Comparison of ENCODE assay signal across 11 cellular contexts in genomic region chr7:112207765-112208164, GRCh38. TPM values are rescaled to one million over a fixed set of nuclear protein-coding genes. Genes with fewer than 3 reads are reported as not detected.
DNase-seq lines count a peak whose midpoint lies in the region; ATAC-seq, FAIRE-seq and TF ChIP-seq lines count a peak whose summit lies in the region.
"Had no signal": no experiment of that assay in that cellular context is flagged by ENCODE, and none has a peak within 500 bp of the region (broad histone marks: within the 10 kb centered on the region; RNA-seq: fewer than 3 reads in every experiment).

No MANE protein-coding gene starts in this region.

- no peaks in the 10 kb centered on the region; the same call in 2 of the 3 replicates for H3K36me3 Mint-ChIP-seq in GM23338 (ENCODE audit: low read depth)
- H3K36me3 Mint-ChIP-seq in activated T-helper 1 cell treated with anti-CD3 and anti-CD28 coated beads, Interleukin-12 subunit alpha, Interleukin-12 subunit beta, Interleukin-2, Interleukin-4 antibody, amounts not matched to agents 30 ng/mL and 10 ng/mL and 1 ng/mL, durations not matched to agents 14 hours and 24 hours and 36 hours (ENCODE audit: low read depth), result peaks cover 1% of the 10 kb centered on the region

- H4K20me1 ChIP-seq in GM23338 (replicated peaks; ENCODE audit: insufficient read depth) (peaks cover 23% of the 10 kb centered on the region), HepG2 (ENCODE audit: insufficient read depth, low read length) (no peaks in the 10 kb centered on the region)

- peak overlapping the region; percentile 87 for H3K9ac ChIP-seq in HepG2 (ENCODE audit: insufficient read depth, low read depth, low read length)

- H2AFZ ChIP-seq in GM23338 (no peak overlapping the region), HepG2 (ENCODE audit: low read length) (no peak overlapping the region)

- peak overlapping the region; percentile 99 for H3K4me3 Mint-ChIP-seq in GM23338
- H3K4me3 Mint-ChIP-seq in activated T-helper 1 cell treated with anti-CD3 and anti-CD28 coated beads, Interleukin-12 subunit alpha, Interleukin-12 subunit beta, Interleukin-2, Interleukin-4 antibody, amounts not matched to agents 30 ng/mL and 10 ng/mL and 1 ng/mL, durations not matched to agents 14 hours and 24 hours and 36 hours, result peak overlapping the region; percentile 100

- H3K36me3 ChIP-seq in GM23338 (ENCODE audit: insufficient read depth) (no peaks in the 10 kb centered on the region), HepG2 (replicated peaks in 1 of 2; ENCODE audit: control insufficient read depth in 1 of 2, insufficient read depth in 2 of 2, low read length in 2 of 2) (no peaks in the 10 kb centered on the region)

- H3K27ac ChIP-seq in A549, result peak overlapping the region in 1 of 2 experiments; percentile 77; a peak in 1 of 6 replicates
- H3K27ac ChIP-seq in GM23338 (ENCODE audit: low read depth), result no peak overlapping the region
- H3K27ac ChIP-seq in HepG2 (ENCODE audit: extremely low read length, insufficient read depth, low read length), result peak overlapping the region; percentile 83

- TF ChIP-seq CTCF in A549 (IDR thresholded peaks at IDR 0.05), result no peak
- no peak for TF ChIP-seq CTCF in GM23338 (conservative IDR thresholded peaks at IDR 0.05; ENCODE audit: low read depth in 2 of 2)
- TF ChIP-seq CTCF in HepG2 (CRISPR knock-in tag; IDR thresholded peaks at IDR 0.05), result no peak

- TF ChIP-seq EP300 in A549 (IDR thresholded peaks at IDR 0.05) (no peak), HepG2 (IDR thresholded peaks at IDR 0.05; ENCODE audit: low read depth in 2 of 2, low read length in 2 of 2) (no peak), HepG2 (CRISPR knock-in tag; IDR thresholded peaks at IDR 0.05; ENCODE audit: borderline replicate concordance) (no peak)

- H3K4me3 ChIP-seq in A549 (peak overlapping the region; percentile 76), GM23338 (peak overlapping the region; percentile 86), HepG2 (replicated peaks in 1 of 3; ENCODE audit: insufficient read depth in 1 of 3, low read depth in 2 of 3, low read length in 3 of 3) (peak overlapping the region; percentile 96 to 98 (median 96))

- no TSS peak for BruUV-seq in HepG2 (replicated peaks; lab: Mats Ljungman, UMichigan)

- POLR2A ChIA-PET in A549 (lab: Yijun Ruan, JAX), result no interaction called here
- POLR2A ChIA-PET in HepG2 (lab: Yijun Ruan, JAX), result no interaction called here

- H3K9me2 ChIP-seq in GM23338 (ENCODE audit: insufficient read depth), result no peaks in the 10 kb centered on the region

- H3K9me3 ChIP-seq in A549 (no peaks in the 10 kb centered on the region), HepG2 (ENCODE audit: low read length) (no peaks in the 10 kb centered on the region)

- H3K27ac Mint-ChIP-seq in GM23338, result no peak overlapping the region
- H3K27ac Mint-ChIP-seq in activated T-helper 1 cell treated with anti-CD3 and anti-CD28 coated beads, Interleukin-12 subunit alpha, Interleukin-12 subunit beta, Interleukin-2, Interleukin-4 antibody, amounts not matched to agents 30 ng/mL and 10 ng/mL and 1 ng/mL, durations not matched to agents 14 hours and 24 hours and 36 hours, result no peak overlapping the region

- H3K27me3 ChIP-seq in GM23338 (ENCODE audit: insufficient read depth) (no peaks in the 10 kb centered on the region), HepG2 (ENCODE audit: control insufficient read depth in 1 of 2, insufficient read depth in 2 of 2, low read length in 2 of 2) (no peaks in the 10 kb centered on the region; a peak in 1 of 5 replicates)

- H3K4me2 ChIP-seq in A549 (peak overlapping the region; percentile 89), GM23338 (peak overlapping the region; percentile 93), HepG2 (ENCODE audit: low read depth, low read length) (peak overlapping the region; percentile 71)

- no peak for TF ChIP-seq POLR2A in A549 (IDR thresholded peaks at IDR 0.05; ENCODE audit: low read length)
- no peak for TF ChIP-seq POLR2A in HepG2 (IDR thresholded peaks at IDR 0.05; ENCODE audit: insufficient read depth in 1 of 2, low read depth in 2 of 2, low read length in 2 of 2)

- intact Hi-C loops in activated T-helper 1 cell treated with anti-CD3 and anti-CD28 coated beads, Interleukin-12 subunit alpha, Interleukin-12 subunit beta, Interleukin-2, Interleukin-4 antibody, amounts not matched to agents 30 ng/mL and 10 ng/mL and 1 ng/mL, durations not matched to agents 14 hours and 24 hours and 36 hours (cut with micrococcal nuclease), result loop anchor here (2.0 to 10.0 kb wide), 5 partner anchors 185 to 1125 kb away; partner anchors contain the start of genes IMMP2L and TMEM168
- intact Hi-C loops in HepG2 (cut with micrococcal nuclease; ENCODE audit: unreplicated experiment), result loop anchor here (2.0 to 10.0 kb wide), 10 partner anchors 47 to 445 kb away; no protein-coding TSS in a partner anchor

- no peaks in the 10 kb centered on the region for H3F3A ChIP-seq in GM23338 (replicated peaks; ENCODE audit: low read depth)

- H3K4me1 ChIP-seq in A549, result peaks cover 38% of the 10 kb centered on the region
- H3K4me1 ChIP-seq in GM23338 (ENCODE audit: insufficient read depth), result peaks cover 43% of the 10 kb centered on the region
- peaks cover 60% of the 10 kb centered on the region for H3K4me1 ChIP-seq in HepG2 (ENCODE audit: insufficient read depth, low read length)

- FAIRE-seq in A549 (lab: Jason Lieb, UNC) (no peak), HepG2 (lab: Jason Lieb, UNC) (no peak), HTR-8/SVneo (lab: Jason Lieb, UNC) (no peak), urothelium cell line (lab: Jason Lieb, UNC) (no peak)
- FAIRE-seq: colon had no signal

- ATAC-seq in A549, result no peak
- ATAC-seq in GM23338, result no peak
- no peak for ATAC-seq in HepG2

- CTCF ChIA-PET in A549 (lab: Yijun Ruan, JAX) (no interaction called here), HepG2 (lab: Yijun Ruan, JAX; ENCODE audit: low intra/inter-chr PET ratio, low total read pairs) (no interaction called here)

- in situ Hi-C loops in HepG2 (cut with HindIII; ENCODE audit: extremely low pct_ligation_motif_present, low pct_unique_long_range_greater_than_20kb), result no loop called here

- DNase-seq in A549 (ENCODE audit: low read depth in 1 of 2, low spot score in 1 of 2), result no peak
- no peak for DNase-seq in GM23338 (ENCODE audit: low spot score)
- no peak for DNase-seq in activated T-helper 1 cell treated with anti-CD3 and anti-CD28 coated beads, Interleukin-12 subunit alpha, Interleukin-12 subunit beta, Interleukin-2, Interleukin-4 antibody, amounts not matched to agents 30 ng/mL and 10 ng/mL and 1 ng/mL, durations not matched to agents 14 hours and 24 hours and 36 hours (ENCODE audit: low spot score)
- no peak for DNase-seq in HepG2 (ENCODE audit: low spot score)
- DNase-seq in NCI-H82 (lab: John Stamatoyannopoulos, UW), result no peak
- no peak for DNase-seq in kidney glomerular epithelial cell (lab: John Stamatoyannopoulos, UW)
- DNase-seq in HTR-8/SVneo (ENCODE audit: insufficient read length, low spot score), result no peak
- DNase-seq in urothelium cell line (ENCODE audit: low spot score), result no peak
- DNase-seq: activated CD4-positive, alpha-beta T cell treated with anti-CD3 and anti-CD28 coated beads, Interleukin-2, amount 50 U/mL, for 1 hour; stimulated activated naive CD4-positive, alpha-beta T cell treated with Interleukin-2 at 50 U/mL for 16 hours had no signal

- no peaks in the 10 kb centered on the region; the same call in 2 of the 3 replicates for H3K9me3 Mint-ChIP-seq in GM23338
- H3K9me3 Mint-ChIP-seq in activated T-helper 1 cell treated with anti-CD3 and anti-CD28 coated beads, Interleukin-12 subunit alpha, Interleukin-12 subunit beta, Interleukin-2, Interleukin-4 antibody, amounts not matched to agents 30 ng/mL and 10 ng/mL and 1 ng/mL, durations not matched to agents 14 hours and 24 hours and 36 hours, result no peaks in the 10 kb centered on the region

- H3K27me3 Mint-ChIP-seq in GM23338 (ENCODE audit: insufficient read depth, low read depth, poor library complexity), result peaks cover 6% of the 10 kb centered on the region
- H3K27me3 Mint-ChIP-seq in activated T-helper 1 cell treated with anti-CD3 and anti-CD28 coated beads, Interleukin-12 subunit alpha, Interleukin-12 subunit beta, Interleukin-2, Interleukin-4 antibody, amounts not matched to agents 30 ng/mL and 10 ng/mL and 1 ng/mL, durations not matched to agents 14 hours and 24 hours and 36 hours (ENCODE audit: insufficient read depth), result peaks cover 22% of the 10 kb centered on the region

- no peak for TF ChIP-seq RAD21 in A549 (conservative IDR thresholded peaks at IDR 0.05 in 1 of 2, IDR thresholded peaks at IDR 0.05 in 1 of 2)
- no peak for TF ChIP-seq RAD21 in HepG2 (CRISPR knock-in tag; IDR thresholded peaks at IDR 0.05)

- peaks cover 33% of the 10 kb centered on the region for H3K4me1 Mint-ChIP-seq in GM23338
- peaks cover 37% of the 10 kb centered on the region for H3K4me1 Mint-ChIP-seq in activated T-helper 1 cell treated with anti-CD3 and anti-CD28 coated beads, Interleukin-12 subunit alpha, Interleukin-12 subunit beta, Interleukin-2, Interleukin-4 antibody, amounts not matched to agents 30 ng/mL and 10 ng/mL and 1 ng/mL, durations not matched to agents 14 hours and 24 hours and 36 hours (ENCODE audit: low read depth)

- WGBS in A549 (ENCODE audit: missing lambda C conversion rate), result 87% methylated on average over 6 of the region's 6 CpGs
- 54% methylated on average over 6 of the region's 6 CpGs for WGBS in HepG2 (ENCODE audit: low lambda C conversion rate)

- H3K79me2 ChIP-seq in GM23338 (replicated peaks; ENCODE audit: insufficient read depth) (peaks cover 90% of the 10 kb centered on the region), HepG2 (ENCODE audit: insufficient read depth, low read length) (peaks cover 81% of the 10 kb centered on the region)

RNA-seq across cellular contexts. Expression of gene ZNF277, which starts 1.3 kb away (rescaled TPM):
- 25.8 and 31.9 TPM in 2 replicates for polyA plus RNA-seq in A549 (2011; rRNA removed)
- 5.0 and 5.7 TPM in 2 replicates for polyA plus RNA-seq in A549 (2012; cell fraction: cytosol; rRNA removed)
- polyA plus RNA-seq in A549 (2012; cell fraction: nucleus; rRNA removed), result 1.7 and 3.4 TPM in 2 replicates
- 18.5 to 23.4 TPM (median 22.5 TPM) in 3 replicates for polyA plus RNA-seq in A549 (2017; fragmentation: RNase III; extraction: RNeasy Plus Mini Kit Qiagen cat#74134 plus additional on column Dnase treatment)
- polyA minus RNA-seq in A549 (2011; rRNA and poly(A)+ RNA removed), result 12.8 and 21.0 TPM in 2 replicates
- 22.5 and 25.4 TPM in 2 replicates for total RNA-seq in GM23338 (2014; rRNA removed; shearing (Covaris generic))
- polyA plus RNA-seq in GM23338 (2016; fragmentation: Nextera tagmentation; extraction: Ambion mirVana), result 28.9 and 30.0 TPM in 2 replicates
- 12.1 and 14.0 TPM in 2 replicates for total RNA-seq in activated T-helper 1 cell treated with anti-CD3 and anti-CD28 coated beads, Interleukin-12 subunit alpha, Interleukin-12 subunit beta, Interleukin-2, Interleukin-4 antibody, amounts not matched to agents 30 ng/mL and 10 ng/mL and 1 ng/mL, durations not matched to agents 14 hours and 24 hours and 36 hours
- 30.1 and 44.8 TPM in 2 replicates for total RNA-seq in HepG2 (2016; rRNA removed; fragmentation: Illumina TruSeq; extraction: Trizol)
- total RNA-seq in HepG2 (2016; cell fraction: cytosol; rRNA removed; fragmentation: Illumina TruSeq; extraction: Trizol; ENCODE audit: low read depth), result 12.0 and 13.8 TPM in 2 replicates
- 29.9 and 44.3 TPM in 2 replicates for total RNA-seq in HepG2 (2016; cell fraction: insoluble cytoplasmic fraction; rRNA removed; fragmentation: Illumina TruSeq; extraction: Trizol)
- 31.0 and 38.7 TPM in 2 replicates for total RNA-seq in HepG2 (2016; cell fraction: membrane; rRNA removed; fragmentation: Illumina TruSeq; extraction: Trizol)
- total RNA-seq in HepG2 (2016; cell fraction: nucleus; rRNA removed; fragmentation: Illumina TruSeq; extraction: Trizol), result 20.9 and 21.0 TPM in 2 replicates
- 20.0 and 29.1 TPM in 2 replicates for polyA plus RNA-seq in HepG2 (2011; rRNA removed)
- polyA plus RNA-seq in HepG2 (2011; cell fraction: cytosol; rRNA removed), result 13.8 and 19.6 TPM in 2 replicates
- 3.9 and 4.8 TPM in 2 replicates for polyA plus RNA-seq in HepG2 (2011; cell fraction: nucleus; rRNA removed)
- polyA plus RNA-seq in HepG2 (2012), result 37.4 and 40.5 TPM in 2 replicates
- polyA plus RNA-seq in HepG2 (2016; cell fraction: cytosol; fragmentation: Illumina TruSeq; extraction: Trizol; ENCODE audit: low read depth), result 10.2 and 13.8 TPM in 2 replicates
- polyA plus RNA-seq in HepG2 (2016; cell fraction: insoluble cytoplasmic fraction; fragmentation: Illumina TruSeq; extraction: Trizol; ENCODE audit: low read depth), result 34.0 and 36.2 TPM in 2 replicates
- 20.1 and 24.9 TPM in 2 replicates for polyA plus RNA-seq in HepG2 (2016; cell fraction: membrane; fragmentation: Illumina TruSeq; extraction: Trizol; ENCODE audit: low read depth)
- polyA plus RNA-seq in HepG2 (2016; cell fraction: nucleus; fragmentation: Illumina TruSeq; extraction: Trizol; ENCODE audit: insufficient read depth, low read depth), result 11.7 and 17.4 TPM in 2 replicates
- 7.4 and 8.8 TPM in 2 replicates for polyA minus RNA-seq in HepG2 (2011; rRNA and poly(A)+ RNA removed; ENCODE audit: low replicate concordance)
- 42.6 and 49.1 TPM in 2 replicates for polyA minus RNA-seq in HepG2 (2011; cell fraction: cytosol; rRNA and poly(A)+ RNA removed)
- 45.6 and 48.4 TPM in 2 replicates for polyA minus RNA-seq in HepG2 (2011; cell fraction: nucleus; rRNA and poly(A)+ RNA removed)

RNA-seq across cellular contexts. Expression of gene DOCK4, which starts 1.6 kb away (rescaled TPM):
- 13.6 and 15.7 TPM in 2 replicates for polyA plus RNA-seq in A549 (2011; rRNA removed)
- polyA plus RNA-seq in A549 (2012; cell fraction: cytosol; rRNA removed), result 4.8 and 5.8 TPM in 2 replicates
- polyA plus RNA-seq in A549 (2012; cell fraction: nucleus; rRNA removed), result 11.1 and 13.1 TPM in 2 replicates
- polyA plus RNA-seq in A549 (2017; fragmentation: RNase III; extraction: RNeasy Plus Mini Kit Qiagen cat#74134 plus additional on column Dnase treatment), result 12.4 to 15.9 TPM (median 13.7 TPM) in 3 replicates
- polyA minus RNA-seq in A549 (2011; rRNA and poly(A)+ RNA removed), result 24.5 and 35.2 TPM in 2 replicates
- total RNA-seq in GM23338 (2014; rRNA removed; shearing (Covaris generic)), result 33.8 and 38.8 TPM in 2 replicates
- polyA plus RNA-seq in GM23338 (2016; fragmentation: Nextera tagmentation; extraction: Ambion mirVana), result 6.3 and 6.8 TPM in 2 replicates
- total RNA-seq in activated T-helper 1 cell treated with anti-CD3 and anti-CD28 coated beads, Interleukin-12 subunit alpha, Interleukin-12 subunit beta, Interleukin-2, Interleukin-4 antibody, amounts not matched to agents 30 ng/mL and 10 ng/mL and 1 ng/mL, durations not matched to agents 14 hours and 24 hours and 36 hours, result 0.31 and 0.37 TPM in 2 replicates
- total RNA-seq in HepG2 (2016; rRNA removed; fragmentation: Illumina TruSeq; extraction: Trizol), result 13.5 and 19.1 TPM in 2 replicates
- 6.3 and 6.4 TPM in 2 replicates for total RNA-seq in HepG2 (2016; cell fraction: cytosol; rRNA removed; fragmentation: Illumina TruSeq; extraction: Trizol; ENCODE audit: low read depth)
- 14.2 and 17.5 TPM in 2 replicates for total RNA-seq in HepG2 (2016; cell fraction: insoluble cytoplasmic fraction; rRNA removed; fragmentation: Illumina TruSeq; extraction: Trizol)
- total RNA-seq in HepG2 (2016; cell fraction: membrane; rRNA removed; fragmentation: Illumina TruSeq; extraction: Trizol), result 4.5 and 6.0 TPM in 2 replicates
- 45.8 and 53.4 TPM in 2 replicates for total RNA-seq in HepG2 (2016; cell fraction: nucleus; rRNA removed; fragmentation: Illumina TruSeq; extraction: Trizol)
- polyA plus RNA-seq in HepG2 (2011; rRNA removed), result 16.2 and 17.4 TPM in 2 replicates
- polyA plus RNA-seq in HepG2 (2011; cell fraction: cytosol; rRNA removed), result 9.8 and 10.6 TPM in 2 replicates
- 23.1 and 29.8 TPM in 2 replicates for polyA plus RNA-seq in HepG2 (2011; cell fraction: nucleus; rRNA removed)
- polyA plus RNA-seq in HepG2 (2012), result 12.9 and 13.0 TPM in 2 replicates
- polyA plus RNA-seq in HepG2 (2016; cell fraction: cytosol; fragmentation: Illumina TruSeq; extraction: Trizol; ENCODE audit: low read depth), result 0.15 and 0.33 TPM in 2 replicates
- polyA plus RNA-seq in HepG2 (2016; cell fraction: insoluble cytoplasmic fraction; fragmentation: Illumina TruSeq; extraction: Trizol; ENCODE audit: low read depth), result 6.8 TPM in 2 replicates
- 0.62 and 0.66 TPM in 2 replicates for polyA plus RNA-seq in HepG2 (2016; cell fraction: membrane; fragmentation: Illumina TruSeq; extraction: Trizol; ENCODE audit: low read depth)
- 18.9 and 19.8 TPM in 2 replicates for polyA plus RNA-seq in HepG2 (2016; cell fraction: nucleus; fragmentation: Illumina TruSeq; extraction: Trizol; ENCODE audit: insufficient read depth, low read depth)
- 5.9 and 36.9 TPM in 2 replicates for polyA minus RNA-seq in HepG2 (2011; rRNA and poly(A)+ RNA removed; ENCODE audit: low replicate concordance)
- polyA minus RNA-seq in HepG2 (2011; cell fraction: cytosol; rRNA and poly(A)+ RNA removed), result 21.7 and 38.6 TPM in 2 replicates
- polyA minus RNA-seq in HepG2 (2011; cell fraction: nucleus; rRNA and poly(A)+ RNA removed), result 212 and 216 TPM in 2 replicates
